ENCODE assay signal across 1 cellular context in genomic region chr4:37324526-37324925, GRCh38.
TF ChIP-seq lines count a peak whose summit lies in the region.

No MANE protein-coding gene starts in this region.

TF ChIP-seq in HepG2, 621 proteins besides CTCF, POLR2A, EP300 and RAD21 (continued from another document):
- no peak for TF ChIP-seq ATF6 (CRISPR knock-in tag; conservative IDR thresholded peaks at IDR 0.05)
- TF ChIP-seq MTA1 (CRISPR knock-in tag; IDR thresholded peaks at IDR 0.05; ENCODE audit: borderline replicate concordance) = no peak
- TF ChIP-seq ZNF781 (CRISPR knock-in tag; IDR thresholded peaks at IDR 0.05; ENCODE audit: borderline replicate concordance, not compliant biosample characterization) = no peak
- no peak for TF ChIP-seq NFKB2 (CRISPR knock-in tag; IDR thresholded peaks at IDR 0.05; ENCODE audit: borderline replicate concordance)
- TF ChIP-seq MATR3 (CRISPR knock-in tag; IDR thresholded peaks at IDR 0.05) = no peak
TF ChIP-seq in HepG2: peak in this region for 30.
